ENCODE assay signal across 8 cellular contexts in the genomic region with DNA sequence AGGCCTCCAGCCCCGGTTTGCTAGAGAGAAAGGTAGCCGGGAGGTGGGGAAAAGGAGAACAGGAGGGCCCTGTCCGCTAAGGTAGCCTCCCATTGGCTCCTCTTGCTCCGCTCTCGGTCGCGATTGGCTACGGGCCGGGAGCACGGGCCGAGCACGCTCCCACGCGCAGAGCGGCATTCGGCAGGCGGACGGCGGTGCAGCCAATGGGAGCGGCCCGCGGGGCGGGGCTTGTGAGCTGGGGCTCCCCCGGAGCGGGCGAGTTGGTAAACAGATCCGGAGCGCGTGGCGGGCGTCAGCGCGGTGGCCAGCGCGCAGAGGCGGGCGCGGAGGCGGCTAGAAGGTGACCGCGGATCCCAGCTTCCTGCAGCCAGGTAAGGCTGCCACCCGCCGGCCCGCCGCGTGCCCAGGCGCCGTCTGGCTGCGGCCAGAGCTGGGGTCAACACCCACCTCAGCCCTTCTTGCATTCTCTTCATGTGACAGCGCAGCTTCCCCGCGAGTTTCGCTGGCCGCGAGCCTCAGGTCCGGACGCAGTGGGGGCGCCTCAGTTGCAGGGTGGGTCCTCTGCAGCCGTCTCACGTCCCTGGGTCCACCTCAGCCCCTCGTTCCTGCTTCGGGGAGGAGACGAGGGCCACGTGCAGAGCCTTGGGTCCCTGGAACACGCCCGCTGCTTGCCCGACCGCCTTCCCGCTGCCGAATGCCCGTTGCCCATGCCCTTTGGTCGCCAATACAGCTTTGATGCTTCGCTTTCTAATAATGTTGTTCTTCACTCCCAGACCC. TPM values are rescaled to one million over a fixed set of nuclear protein-coding genes. Genes with fewer than 3 reads are reported as not detected.
DNase-seq lines count a peak whose midpoint lies in the region; ATAC-seq and TF ChIP-seq lines count a peak whose summit lies in the region.

TSS of gene COQ8A (plus strand) at position 266 of the 777 bp plus-strand sequence. CDS start 21,092 bp downstream, outside the sequence.

- H3K4me3 ChIP-seq in cardiac fibroblast (replicated peaks in 1 of 2; ENCODE audit: low read depth in 2 of 2, low read length in 2 of 2) (peak within 1 kb of the TSS; percentile 73 to 80), skin epidermis (peak within 1 kb of the TSS; percentile 64 to 88 (median 77))

- H3K9me3 Mint-ChIP-seq in activated B cell treated with CpG ODN at 0.5 μM for 24 hours, result peaks cover 4% of the 10 kb centered on the region

- peak; percentile 100 for DNase-seq in ACHN
- peak; percentile 99 for DNase-seq in NCI-H345 (lab: John Stamatoyannopoulos, UW)
- DNase-seq in activated B cell treated with CpG ODN at 0.5 μM for 24 hours, result peak; percentile 97
- DNase-seq in cardiac fibroblast (ENCODE audit: low read depth in 2 of 2), result peak; percentile 99 to 100
- DNase-seq in iPS-NIHi11 (ENCODE audit: low spot score), result peak; percentile 97

- TF ChIP-seq CTCF in activated B cell treated with CpG ODN at 0.5 μM for 24 hours (IDR thresholded peaks at IDR 0.05) (no peak), cardiac fibroblast (IDR thresholded peaks at IDR 0.05; ENCODE audit: low read depth, low read length) (no peak)

- H3K27ac Mint-ChIP-seq in activated B cell treated with CpG ODN at 0.5 μM for 24 hours, result peak within 1 kb of the TSS; percentile 96

- H3K36me3 Mint-ChIP-seq in activated B cell treated with CpG ODN at 0.5 μM for 24 hours (ENCODE audit: low read depth), result peaks cover 1% of the 10 kb centered on the region

- in situ Hi-C loops in ACHN (cut with HindIII; ENCODE audit: low pct_ligation_motif_present, low pct_unique_long_range_greater_than_20kb, low sequenced_read_pairs), result no loop called here

- intact Hi-C loops in activated B cell treated with CpG ODN at 0.5 μM for 24 hours (cut with micrococcal nuclease), result loop anchor here (1.0 to 5.0 kb wide), 6 partner anchors 51 to 1227 kb away; partner anchors contain the start of genes IBA57, ITPKB, JMJD4 and PARP1

- peak within 1 kb of the TSS; percentile 89 for H3K4me3 Mint-ChIP-seq in activated B cell treated with CpG ODN at 0.5 μM for 24 hours

- POLR2A ChIA-PET in activated B cell treated with CpG ODN at 0.5 μM for 24 hours (lab: Charles Lee), result interaction anchor here (0.6 to 3.2 kb wide), 8 partner anchors 10 to 286 kb away, joined by 3 to 23 read pairs (median 4); no protein-coding TSS in a partner anchor

- peaks cover 49% of the 10 kb centered on the region for H3K4me1 Mint-ChIP-seq in activated B cell treated with CpG ODN at 0.5 μM for 24 hours

- H3K27ac ChIP-seq in skin epidermis, result peak within 1 kb of the TSS; percentile 78 to 100 (median 96)

- no peaks in the 10 kb centered on the region for H3K27me3 Mint-ChIP-seq in activated B cell treated with CpG ODN at 0.5 μM for 24 hours

- ATAC-seq in GM18909 (IDR thresholded peaks at IDR 0.05; ENCODE audit: poor library complexity, unreplicated experiment), result peak; percentile 97
- ATAC-seq in HG03280 (IDR thresholded peaks at IDR 0.05; ENCODE audit: unreplicated experiment), result peak; percentile 96
- ATAC-seq in activated B cell treated with CpG ODN at 0.5 μM for 24 hours (ENCODE audit: low read depth), result peak; percentile 93

- CTCF ChIA-PET in activated B cell treated with CpG ODN at 0.5 μM for 24 hours (lab: Charles Lee), result no interaction called here

RNA-seq across cellular contexts. Expression of gene COQ8A, which starts in this region (rescaled TPM):
- total RNA-seq in activated B cell treated with CpG ODN at 0.5 μM for 24 hours, result 24.7 and 28.5 TPM in 2 replicates

Comparison
In these comparisons a context has a peak if more than half of its experiments do, and no peak if none do; other contexts are left out.
1. Peak in every context shown above with its lines: DNase-seq, ATAC-seq, H3K4me3 ChIP-seq and H3K27ac ChIP-seq.